Comparison of ENCODE assay signal across 1 cellular context in genomic region chr9:85001925-85002324, GRCh38.
TF ChIP-seq lines count a peak whose summit lies in the region.

No MANE protein-coding gene starts in this region.

TF ChIP-seq in GM23338, 12 proteins besides CTCF, POLR2A, EP300 and RAD21:
- 0 out of 2 replicates have a peak, but pooled peaks have one; percentile 39 for TF ChIP-seq ZNF462 (CRISPR knock-in tag; IDR thresholded peaks at IDR 0.05)
- TF ChIP-seq, protein P1, sequence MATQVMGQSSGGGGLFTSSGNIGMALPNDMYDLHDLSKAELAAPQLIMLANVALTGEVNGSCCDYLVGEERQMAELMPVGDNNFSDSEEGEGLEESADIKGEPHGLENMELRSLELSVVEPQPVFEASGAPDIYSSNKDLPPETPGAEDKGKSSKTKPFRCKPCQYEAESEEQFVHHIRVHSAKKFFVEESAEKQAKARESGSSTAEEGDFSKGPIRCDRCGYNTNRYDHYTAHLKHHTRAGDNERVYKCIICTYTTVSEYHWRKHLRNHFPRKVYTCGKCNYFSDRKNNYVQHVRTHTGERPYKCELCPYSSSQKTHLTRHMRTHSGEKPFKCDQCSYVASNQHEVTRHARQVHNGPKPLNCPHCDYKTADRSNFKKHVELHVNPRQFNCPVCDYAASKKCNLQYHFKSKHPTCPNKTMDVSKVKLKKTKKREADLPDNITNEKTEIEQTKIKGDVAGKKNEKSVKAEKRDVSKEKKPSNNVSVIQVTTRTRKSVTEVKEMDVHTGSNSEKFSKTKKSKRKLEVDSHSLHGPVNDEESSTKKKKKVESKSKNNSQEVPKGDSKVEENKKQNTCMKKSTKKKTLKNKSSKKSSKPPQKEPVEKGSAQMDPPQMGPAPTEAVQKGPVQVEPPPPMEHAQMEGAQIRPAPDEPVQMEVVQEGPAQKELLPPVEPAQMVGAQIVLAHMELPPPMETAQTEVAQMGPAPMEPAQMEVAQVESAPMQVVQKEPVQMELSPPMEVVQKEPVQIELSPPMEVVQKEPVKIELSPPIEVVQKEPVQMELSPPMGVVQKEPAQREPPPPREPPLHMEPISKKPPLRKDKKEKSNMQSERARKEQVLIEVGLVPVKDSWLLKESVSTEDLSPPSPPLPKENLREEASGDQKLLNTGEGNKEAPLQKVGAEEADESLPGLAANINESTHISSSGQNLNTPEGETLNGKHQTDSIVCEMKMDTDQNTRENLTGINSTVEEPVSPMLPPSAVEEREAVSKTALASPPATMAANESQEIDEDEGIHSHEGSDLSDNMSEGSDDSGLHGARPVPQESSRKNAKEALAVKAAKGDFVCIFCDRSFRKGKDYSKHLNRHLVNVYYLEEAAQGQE (IDR thresholded peaks at IDR 0.05; ENCODE audit: unreplicated experiment) = no peak
- no peak for TF ChIP-seq CREB1 (CRISPR knock-in tag; IDR thresholded peaks at IDR 0.05; ENCODE audit: low read depth)
- TF ChIP-seq, protein P2, sequence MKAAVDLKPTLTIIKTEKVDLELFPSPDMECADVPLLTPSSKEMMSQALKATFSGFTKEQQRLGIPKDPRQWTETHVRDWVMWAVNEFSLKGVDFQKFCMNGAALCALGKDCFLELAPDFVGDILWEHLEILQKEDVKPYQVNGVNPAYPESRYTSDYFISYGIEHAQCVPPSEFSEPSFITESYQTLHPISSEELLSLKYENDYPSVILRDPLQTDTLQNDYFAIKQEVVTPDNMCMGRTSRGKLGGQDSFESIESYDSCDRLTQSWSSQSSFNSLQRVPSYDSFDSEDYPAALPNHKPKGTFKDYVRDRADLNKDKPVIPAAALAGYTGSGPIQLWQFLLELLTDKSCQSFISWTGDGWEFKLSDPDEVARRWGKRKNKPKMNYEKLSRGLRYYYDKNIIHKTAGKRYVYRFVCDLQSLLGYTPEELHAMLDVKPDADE (IDR thresholded peaks at IDR 0.05) = no peak
